In genomic region chr5:149141957-149142851, GRCh38 we compare ENCODE assay signal across 8 cellular contexts. TPM values are rescaled to one million over a fixed set of nuclear protein-coding genes. Genes with fewer than 3 reads are reported as not detected.
A peak's percentile ranks its signal among the peaks of the same experiment; 100 is the strongest.
DNase-seq lines count a peak whose midpoint lies in the region; ATAC-seq and TF ChIP-seq lines count a peak whose summit lies in the region.

No MANE protein-coding gene starts in this region.

- no peak for DNase-seq in activated CD4-positive, alpha-beta T cell treated with anti-CD3 and anti-CD28 coated beads, Interleukin-2, amount 10 ng/mL, durations not matched to agents 24 days and 14 days
- DNase-seq in activated CD4-positive, alpha-beta T cell treated with anti-CD3 and anti-CD28 coated beads, Interleukin-2, amount 50 U/mL, for 4 hours = no peak
- DNase-seq in WTC11 (ENCODE audit: low spot score) (no peak), heart right ventricle (peak; percentile 43 to 62), trophoblast cell (peak in 1 of 2 donors; percentile 2), ureter (ENCODE audit: low spot score) (no peak)

- POLR2A ChIA-PET in WTC11 (lab: Charles Lee) = no interaction called here

- H3K4me1 Mint-ChIP-seq in activated CD4-positive, alpha-beta T cell treated with anti-CD3 and anti-CD28 coated beads, Interleukin-2, amount 10 ng/mL, durations not matched to agents 24 days and 14 days = peaks cover 2% of the 10 kb centered on the region
- H3K4me1 Mint-ChIP-seq in WTC11 = peaks cover 7% of the 10 kb centered on the region; the same call in 1 of the 2 replicates

- no peak overlapping the region for H2AK5ac ChIP-seq in trophoblast cell (ENCODE audit: low read length)

- no peak overlapping the region for H3K4ac ChIP-seq in trophoblast cell (ENCODE audit: low read depth, low read length)

- no peak overlapping the region for H2BK120ac ChIP-seq in trophoblast cell (ENCODE audit: insufficient read depth, low read length, poor library complexity)

- H3K9me3 Mint-ChIP-seq in activated CD4-positive, alpha-beta T cell treated with anti-CD3 and anti-CD28 coated beads, Interleukin-2, amount 10 ng/mL, durations not matched to agents 24 days and 14 days = no peaks in the 10 kb centered on the region
- H3K9me3 Mint-ChIP-seq in WTC11 = no peaks in the 10 kb centered on the region; the same call in 1 of the 2 replicates

- ATAC-seq in WTC11 (peak; percentile 27), heart right ventricle (peak; percentile 72 to 81 (median 78)), GM21723 (IDR thresholded peaks at IDR 0.05; ENCODE audit: unreplicated experiment) (no peak), HG03045 (IDR thresholded peaks at IDR 0.05; ENCODE audit: unreplicated experiment) (no peak)

- H3K23ac ChIP-seq in trophoblast cell (ENCODE audit: low read length) = no peak overlapping the region

- H2BK5ac ChIP-seq in trophoblast cell (ENCODE audit: low read depth, low read length, poor library complexity) = no peak overlapping the region

- H3K36me3 Mint-ChIP-seq in activated CD4-positive, alpha-beta T cell treated with anti-CD3 and anti-CD28 coated beads, Interleukin-2, amount 10 ng/mL, durations not matched to agents 24 days and 14 days (ENCODE audit: low read depth) = no peaks in the 10 kb centered on the region
- no peaks in the 10 kb centered on the region for H3K36me3 Mint-ChIP-seq in WTC11

- H3K14ac ChIP-seq in trophoblast cell (ENCODE audit: low read length) = no peak overlapping the region

- no peaks in the 10 kb centered on the region for H3K79me2 ChIP-seq in trophoblast cell (ENCODE audit: control insufficient read depth, insufficient read depth, low read length, poor library complexity)

- peaks cover 37% of the 10 kb centered on the region for H3K27me3 Mint-ChIP-seq in activated CD4-positive, alpha-beta T cell treated with anti-CD3 and anti-CD28 coated beads, Interleukin-2, amount 10 ng/mL, durations not matched to agents 24 days and 14 days
- peaks cover 32% of the 10 kb centered on the region for H3K27me3 Mint-ChIP-seq in WTC11 (ENCODE audit: low read depth)

- H3K4me3 ChIP-seq in heart right ventricle = peak overlapping the region; percentile 71 to 98 (median 88)
- H3K4me3 ChIP-seq in trophoblast cell (ENCODE audit: low read depth, low read length) = peak overlapping the region; percentile 68

- H3K9me3 ChIP-seq in heart right ventricle (peaks cover 0 to 10% (median 0%) of the 10 kb centered on the region in 11 donors), trophoblast cell (ENCODE audit: insufficient read depth, low read depth, low read length) (no peaks in the 10 kb centered on the region)

- H3K79me1 ChIP-seq in trophoblast cell (ENCODE audit: low read length) = no peaks in the 10 kb centered on the region

- CTCF ChIA-PET in WTC11 (lab: Charles Lee) = interaction anchor here (0.6 to 3.6 kb wide), 41 partner anchors 7 to 440 kb away, joined by 3 to 54 read pairs (median 5); no protein-coding TSS in a partner anchor

- H3K9ac ChIP-seq in trophoblast cell (ENCODE audit: low read length) = no peak overlapping the region

- no peak overlapping the region for H3K18ac ChIP-seq in trophoblast cell (ENCODE audit: low read length)

- H2BK12ac ChIP-seq in trophoblast cell (ENCODE audit: low read length) = peak overlapping the region; percentile 7

- no peaks in the 10 kb centered on the region for H3K36me3 ChIP-seq in heart right ventricle
- no peaks in the 10 kb centered on the region for H3K36me3 ChIP-seq in trophoblast cell (ENCODE audit: control insufficient read depth in 1 of 2, insufficient read depth in 2 of 2, low read length in 2 of 2)

- 23 to 26% methylated on average over 20 of the region's 20 CpGs for WGBS in heart right ventricle, 2 donors
- no CpG with 5 or more reads among the region's 20 CpGs for WGBS in trophoblast cell (ENCODE audit: extremely low coverage, insufficient coverage, insufficient read length)

- H4K8ac ChIP-seq in trophoblast cell (ENCODE audit: low read depth, low read length) = no peak overlapping the region

- TF ChIP-seq CTCF in WTC11 (IDR thresholded peaks at IDR 0.05) = no peak
- no peak for TF ChIP-seq CTCF in heart right ventricle (IDR thresholded peaks at IDR 0.05)

- no peak overlapping the region for H4K12ac ChIP-seq in trophoblast cell (ENCODE audit: low read depth, low read length)

- no peak overlapping the region for H3K27ac Mint-ChIP-seq in activated CD4-positive, alpha-beta T cell treated with anti-CD3 and anti-CD28 coated beads, Interleukin-2, amount 10 ng/mL, durations not matched to agents 24 days and 14 days
- no peak overlapping the region for H3K27ac Mint-ChIP-seq in WTC11

- intact Hi-C loops in activated CD4-positive, alpha-beta T cell treated with anti-CD3 and anti-CD28 coated beads, Interleukin-2, amount 10 ng/mL, durations not matched to agents 24 days and 14 days (cut with micrococcal nuclease) = loop anchor here (1.0 to 5.0 kb wide), 3 partner anchors 122 to 420 kb away; no protein-coding TSS in a partner anchor
- intact Hi-C loops in heart right ventricle (cut with DNase I) = loop anchor here (1.0 to 5.0 kb wide), 5 partner anchors 35 to 87 kb away; no protein-coding TSS in a partner anchor

- H3K4me3 Mint-ChIP-seq in activated CD4-positive, alpha-beta T cell treated with anti-CD3 and anti-CD28 coated beads, Interleukin-2, amount 10 ng/mL, durations not matched to agents 24 days and 14 days = peak overlapping the region; percentile 63
- H3K4me3 Mint-ChIP-seq in WTC11 = peak overlapping the region; percentile 71

- no peak overlapping the region for H4K91ac ChIP-seq in trophoblast cell (ENCODE audit: low read depth, low read length)

- peak overlapping the region; percentile 43 for H2AFZ ChIP-seq in trophoblast cell (ENCODE audit: insufficient read depth, low read length, poor library complexity)

- H3K27me3 ChIP-seq in heart right ventricle = peaks cover 0 to 7% (median 0%) of the 10 kb centered on the region in 7 donors
- H3K27me3 ChIP-seq in trophoblast cell (ENCODE audit: insufficient read depth, low read length) = no peaks in the 10 kb centered on the region

- H3K4me2 ChIP-seq in trophoblast cell (ENCODE audit: low read length) = peak overlapping the region; percentile 96

- H3K27ac ChIP-seq in heart right ventricle (peak overlapping the region; percentile 86 to 95 (median 92)), trophoblast cell (ENCODE audit: low read depth, low read length) (no peak overlapping the region)

- H3K4me1 ChIP-seq in heart right ventricle (peaks cover 3 to 57% (median 21%) of the 10 kb centered on the region in 9 donors), trophoblast cell (ENCODE audit: control insufficient read depth in 1 of 2, insufficient read depth in 2 of 2, low read length in 2 of 2) (peaks cover 5 to 6% of the 10 kb centered on the region in 2 experiments)

TF ChIP-seq in WTC11, 78 proteins besides CTCF, POLR2A, EP300 and RAD21:
- TF ChIP-seq GABPB1 (CRISPR knock-in tag; IDR thresholded peaks at IDR 0.05) (0 out of 2 replicates have a peak, but pooled peaks have one; percentile 25), ATF3 (CRISPR knock-in tag; conservative IDR thresholded peaks at IDR 0.05) (no peak)

RNA-seq across cellular contexts. Expression of gene ABLIM3, which starts 0.9 kb away (rescaled TPM):
- not detected in 2 replicates for total RNA-seq in activated CD4-positive, alpha-beta T cell treated with anti-CD3 and anti-CD28 coated beads, Interleukin-2, amount 10 ng/mL, durations not matched to agents 24 days and 14 days
- total RNA-seq in WTC11 (2021) = 0.33 to 0.69 TPM (median 0.46 TPM) in 3 replicates
- total RNA-seq in heart right ventricle = 100 to 1,000 TPM in 7 of 10 donors, 10 to 100 TPM in 3; 66.8 to 189 (median 106) TPM
- polyA plus RNA-seq in heart right ventricle = 10 to 100 TPM; 53.6 to 54.1 TPM
- 1.9 and 2.0 TPM in 2 replicates for polyA plus RNA-seq in trophoblast cell (2013)
- 101 TPM for total RNA-seq in ureter

Comparison
In these comparisons a context has a peak if more than half of its experiments do, and no peak if none do; other contexts are left out.
1. DNase-seq: peak in heart right ventricle (2 of 2); none in activated CD4-positive, alpha-beta T cell treated with anti-CD3 and anti-CD28 coated beads, Interleukin-2, amount 10 ng/mL, durations not matched to agents 24 days and 14 days (single experiment), activated CD4-positive, alpha-beta T cell treated with anti-CD3 and anti-CD28 coated beads, Interleukin-2, amount 50 U/mL, for 4 hours (0 of 2), WTC11 (single experiment) and ureter (single experiment).
2. ATAC-seq: peak in WTC11 (single experiment) and heart right ventricle (8 of 8); none in GM21723 (single experiment) and HG03045 (single experiment).
3. RNA of gene ABLIM3, which starts 0.9 kb away (total RNA-seq): 66.8 to 189 TPM in heart right ventricle and 101 TPM in ureter (single experiment); 0.33 to 0.69 TPM in WTC11 and not detected in activated CD4-positive, alpha-beta T cell treated with anti-CD3 and anti-CD28 coated beads, Interleukin-2, amount 10 ng/mL, durations not matched to agents 24 days and 14 days; every median in the first group is over 10 times any median in the second.